ENCODE assay signal across 8 cellular contexts in the genomic region with DNA sequence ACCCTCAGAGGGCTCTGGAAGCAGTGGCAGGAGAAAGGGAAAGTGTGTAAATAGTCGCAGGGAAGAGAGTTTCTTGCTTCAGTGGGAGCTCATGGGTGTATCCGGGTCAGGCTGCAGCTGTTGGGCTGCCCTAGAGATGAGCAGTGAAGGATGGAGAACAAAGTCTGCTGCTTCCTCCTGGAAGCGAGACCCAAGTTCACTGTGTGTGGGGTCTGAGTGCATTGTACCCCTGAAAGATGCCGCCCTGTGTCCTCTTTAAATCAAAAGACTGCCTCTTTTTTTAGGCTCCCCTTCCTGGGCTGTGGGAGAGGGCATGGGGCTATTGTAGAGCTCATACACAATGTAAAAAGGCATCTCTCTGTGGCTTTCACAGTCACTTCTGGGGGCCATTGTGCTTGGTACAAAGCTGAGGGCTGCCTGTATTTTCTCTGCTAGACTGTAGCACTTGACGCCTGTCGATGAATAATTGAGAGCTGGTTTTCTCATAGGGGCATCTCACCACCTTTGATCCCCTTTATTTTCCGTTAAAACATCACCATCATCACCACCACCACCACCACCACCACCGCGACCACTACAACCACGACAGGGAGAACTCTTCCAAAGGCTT. TPM values are rescaled to one million over a fixed set of nuclear protein-coding genes. Genes with fewer than 3 reads are reported as not detected.
DNase-seq lines count a peak whose midpoint lies in the region; ATAC-seq, FAIRE-seq and TF ChIP-seq lines count a peak whose summit lies in the region.

No MANE protein-coding gene starts in this region.

- TF ChIP-seq RAD21 in GM12878 (IDR thresholded peaks at IDR 0.05; ENCODE audit: insufficient read depth, low read depth, low read length) = no peak

- H2AFZ ChIP-seq in GM12878 (ENCODE audit: control insufficient read depth, low read depth, low read length) = peak overlapping the region; percentile 67

- DNase-seq in left ventricle myocardium superior = no peak
- DNase-seq in left ventricle myocardium inferior = no peak
- DNase-seq in GM12878 (ENCODE audit: low read depth, low spot score) = no peak
- DNase-seq in NCI-H1930 (lab: John Stamatoyannopoulos, UW) = no peak
- no peak for DNase-seq in stimulated activated CD4-positive, alpha-beta T cell treated with anti-CD3 and anti-CD28 coated beads, Interleukin-2, amount 100 ng/mL, for 48 hours
- DNase-seq in HPDE6-E6E7 (ENCODE audit: extremely low spot score) = no peak
- no peak for DNase-seq in putamen (ENCODE audit: low spot score)

- H3K36me3 ChIP-seq in left ventricle myocardium inferior (no peaks in the 10 kb centered on the region), GM12878 (ENCODE audit: control insufficient read depth in 2 of 2, insufficient read depth in 2 of 2, low read length in 1 of 2) (no peaks in the 10 kb centered on the region; a peak in 1 of 4 replicates)

- peak overlapping the region; percentile 81 for H3K4me2 ChIP-seq in GM12878 (ENCODE audit: control insufficient read depth, insufficient read depth)

- in situ Hi-C loops in GM12878 (cut with MboI) = no loop called here

- RAD21 ChIA-PET in GM12878 (lab: Charles Lee; ENCODE audit: unreplicated experiment) = interaction anchor here (0.6 to 4.3 kb wide), 20 partner anchors 9 to 196 kb away, joined by 3 to 71 read pairs (median 4); a partner anchor contains a TSS

- no TSS peak for BruUV-seq in GM12878 (replicated peaks; lab: Mats Ljungman, UMichigan)

- ATAC-seq in left ventricle myocardium superior (peak; percentile 39), HG03103 (IDR thresholded peaks at IDR 0.05; ENCODE audit: low read depth, unreplicated experiment) (peak; percentile 72), GM12878 (peak; percentile 76)

- no peaks in the 10 kb centered on the region for H3K27me3 ChIP-seq in left ventricle myocardium inferior (ENCODE audit: low read depth)
- no peaks in the 10 kb centered on the region for H3K27me3 ChIP-seq in GM12878 (replicated peaks in 1 of 2; ENCODE audit: control insufficient read depth in 2 of 2, insufficient read depth in 2 of 2, low read length in 1 of 2)

- no peak for FAIRE-seq in GM12878 (lab: Jason Lieb, UNC)

- peak; percentile 54; the same call in 1 of the 2 replicates for TF ChIP-seq POLR2A in GM12878 (IDR thresholded peaks at IDR 0.05; ENCODE audit: low read depth, low read length)

- TF ChIP-seq EP300 in GM12878 (IDR thresholded peaks at IDR 0.05; ENCODE audit: borderline replicate concordance in 1 of 2, control insufficient read depth in 1 of 2, low read depth in 2 of 2, low read length in 2 of 2) = no peak

- H4K20me1 ChIP-seq in GM12878 (ENCODE audit: control insufficient read depth, insufficient read depth) = no peaks in the 10 kb centered on the region

- 18% methylated on average over 10 of the region's 10 CpGs for WGBS in GM12878 (ENCODE audit: insufficient coverage, insufficient replicate concordance, low lambda C conversion rate, missing lambda C conversion rate)

- H3K4me1 ChIP-seq in left ventricle myocardium inferior = peaks cover 8% of the 10 kb centered on the region
- peaks cover 45% of the 10 kb centered on the region for H3K4me1 ChIP-seq in GM12878 (ENCODE audit: control insufficient read depth, insufficient read depth, low read length)

- H3K79me2 ChIP-seq in GM12878 (ENCODE audit: control insufficient read depth, insufficient read depth, low read length) = peaks cover 92% of the 10 kb centered on the region

- no peaks in the 10 kb centered on the region for H3K9me3 ChIP-seq in left ventricle myocardium inferior (replicated peaks)
- H3K9me3 ChIP-seq in GM12878 (replicated peaks; ENCODE audit: control insufficient read depth, insufficient read depth, low read length) = peaks cover 13% of the 10 kb centered on the region; the same call in 2 of the 3 replicates

- no peak overlapping the region for H3K27ac ChIP-seq in left ventricle myocardium inferior (replicated peaks)
- H3K27ac ChIP-seq in GM12878 (ENCODE audit: control insufficient read depth, insufficient read depth) = peak overlapping the region; percentile 66

- no peak for TF ChIP-seq CTCF in left ventricle myocardium inferior (IDR thresholded peaks at IDR 0.05; ENCODE audit: borderline replicate concordance)
- TF ChIP-seq CTCF in GM12878 (IDR thresholded peaks at IDR 0.05 in 2 of 3, conservative IDR thresholded peaks at IDR 0.05 in 1 of 3; ENCODE audit: control insufficient read depth in 2 of 3, extremely low read depth in 1 of 3, insufficient read depth in 1 of 3, low read depth in 3 of 3, low read length in 3 of 3) = no peak

- intact Hi-C loops in left ventricle myocardium superior (cut with micrococcal nuclease) = no loop called here
- intact Hi-C loops in left ventricle myocardium inferior (cut with micrococcal nuclease) = no loop called here
- intact Hi-C loops in GM12878 (cut with micrococcal nuclease; ENCODE audit: unreplicated experiment) = no loop called here

- POLR2A ChIA-PET in GM12878 (lab: Charles Lee) = interaction anchor here (0.6 to 4.5 kb wide), 13 partner anchors 9 to 152 kb away, joined by 3 to 64 read pairs (median 6); a partner anchor contains a TSS

- CTCF ChIA-PET in GM12878 (lab: Yijun Ruan, JAX) = interaction anchor here (0.7 to 2.3 kb wide), 16 partner anchors 11 to 107 kb away, joined by 3 to 12 read pairs (median 4); no protein-coding TSS in a partner anchor

- SMC1A ChIA-PET in GM12878 (lab: Charles Lee; ENCODE audit: uncharacterized antibody, unreplicated experiment) = interaction anchor here (0.8 to 5.2 kb wide), 26 partner anchors 8 to 226 kb away, joined by 3 to 73 read pairs (median 6); a partner anchor contains a TSS

- H3K9ac ChIP-seq in GM12878 (ENCODE audit: control insufficient read depth, insufficient read depth, low read length) = peak overlapping the region; percentile 21

- H3K4me3 ChIP-seq in left ventricle myocardium inferior = no peak overlapping the region
- H3K4me3 ChIP-seq in GM12878 = peak overlapping the region; percentile 48

TF ChIP-seq in GM12878, 131 proteins besides CTCF, POLR2A, EP300 and RAD21 (continues in another document):
- TF ChIP-seq MTA2 (IDR thresholded peaks at IDR 0.05; ENCODE audit: low read depth) = no peak
- no peak for TF ChIP-seq YBX1 (IDR thresholded peaks at IDR 0.05)
- TF ChIP-seq FOS (IDR thresholded peaks at IDR 0.05; ENCODE audit: borderline replicate concordance, extremely low read depth, insufficient read length) = no peak
- no peak for TF ChIP-seq ZNF217 (IDR thresholded peaks at IDR 0.05)
- TF ChIP-seq SP1 (IDR thresholded peaks at IDR 0.05; ENCODE audit: low read depth, low read length) = no peak
- no peak for TF ChIP-seq BRCA1 (IDR thresholded peaks at IDR 0.05; ENCODE audit: low read depth, low read length)
- no peak for TF ChIP-seq SREBF1 (IDR thresholded peaks at IDR 0.05; ENCODE audit: low read length)
- no peak for TF ChIP-seq STAT1 (conservative IDR thresholded peaks at IDR 0.05)
- TF ChIP-seq, protein P1, sequence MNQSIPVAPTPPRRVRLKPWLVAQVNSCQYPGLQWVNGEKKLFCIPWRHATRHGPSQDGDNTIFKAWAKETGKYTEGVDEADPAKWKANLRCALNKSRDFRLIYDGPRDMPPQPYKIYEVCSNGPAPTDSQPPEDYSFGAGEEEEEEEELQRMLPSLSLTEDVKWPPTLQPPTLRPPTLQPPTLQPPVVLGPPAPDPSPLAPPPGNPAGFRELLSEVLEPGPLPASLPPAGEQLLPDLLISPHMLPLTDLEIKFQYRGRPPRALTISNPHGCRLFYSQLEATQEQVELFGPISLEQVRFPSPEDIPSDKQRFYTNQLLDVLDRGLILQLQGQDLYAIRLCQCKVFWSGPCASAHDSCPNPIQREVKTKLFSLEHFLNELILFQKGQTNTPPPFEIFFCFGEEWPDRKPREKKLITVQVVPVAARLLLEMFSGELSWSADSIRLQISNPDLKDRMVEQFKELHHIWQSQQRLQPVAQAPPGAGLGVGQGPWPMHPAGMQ (IDR thresholded peaks at IDR 0.05; ENCODE audit: borderline replicate concordance) = no peak; the same call in 1 of the 2 replicates
- TF ChIP-seq TARDBP (IDR thresholded peaks at IDR 0.05; ENCODE audit: borderline replicate concordance) = no peak
- TF ChIP-seq, protein P2, sequence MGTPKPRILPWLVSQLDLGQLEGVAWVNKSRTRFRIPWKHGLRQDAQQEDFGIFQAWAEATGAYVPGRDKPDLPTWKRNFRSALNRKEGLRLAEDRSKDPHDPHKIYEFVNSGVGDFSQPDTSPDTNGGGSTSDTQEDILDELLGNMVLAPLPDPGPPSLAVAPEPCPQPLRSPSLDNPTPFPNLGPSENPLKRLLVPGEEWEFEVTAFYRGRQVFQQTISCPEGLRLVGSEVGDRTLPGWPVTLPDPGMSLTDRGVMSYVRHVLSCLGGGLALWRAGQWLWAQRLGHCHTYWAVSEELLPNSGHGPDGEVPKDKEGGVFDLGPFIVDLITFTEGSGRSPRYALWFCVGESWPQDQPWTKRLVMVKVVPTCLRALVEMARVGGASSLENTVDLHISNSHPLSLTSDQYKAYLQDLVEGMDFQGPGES (IDR thresholded peaks at IDR 0.05) = no peak
- no peak for TF ChIP-seq BHLHE40 (IDR thresholded peaks at IDR 0.05; ENCODE audit: borderline replicate concordance in 1 of 2, low read depth in 2 of 2, low read length in 1 of 2)
- TF ChIP-seq LARP7 (IDR thresholded peaks at IDR 0.05) = no peak
- 0 out of 2 replicates have a peak, but pooled peaks have one; percentile 14 for TF ChIP-seq NR2C1 (IDR thresholded peaks at IDR 0.05)

RNA-seq across cellular contexts. Expression of a gene that starts 16.7 kb away (rescaled TPM):
- total RNA-seq in left ventricle myocardium superior (3.4 TPM), left ventricle myocardium inferior (6.0 TPM), GM12878 (2014; rRNA removed) (19.9 and 23.8 TPM in 2 replicates), GM12878 (2014; rRNA removed; fragmentation: Illumina TruSeq; extraction: Trizol) (12.3 and 13.0 TPM in 2 replicates), GM12878 (2021) (34.8 and 38.1 TPM in 2 replicates)
- 76.7 and 93.6 TPM in 2 replicates for total RNA-seq in GM12878 (2013; cell fraction: nucleolus; rRNA removed)
- polyA plus RNA-seq in GM12878 (2011; ENCODE audit: low read depth) = 6.0 TPM
- polyA plus RNA-seq in GM12878 (2011; rRNA removed) (20.0 and 25.7 TPM in 2 replicates), GM12878 (2014; fragmentation: Illumina TruSeq; extraction: Trizol) (12.5 and 13.4 TPM in 2 replicates), GM12878 (2014; fragmentation: Nextera tagmentation; extraction: Ambion mirVana) (1 to 10 TPM; 1.9 to 2.5 TPM), GM12878 (2014; rRNA removed) (11.3 and 23.1 TPM in 2 replicates), GM12878 (2016; fragmentation: Nextera tagmentation; extraction: Ambion mirVana) (10 to 100 TPM; 20.9 to 24.6 TPM)
- 46.8 and 64.2 TPM in 2 replicates for polyA plus RNA-seq in GM12878 (2011; cell fraction: cytosol; rRNA removed)
- polyA plus RNA-seq in GM12878 (2011; cell fraction: nucleus; rRNA removed) = 21.6 and 29.7 TPM in 2 replicates
- 11.8 and 12.6 TPM in 2 replicates for polyA plus RNA-seq in GM12878 (2012)
- 36.6 and 44.7 TPM in 2 replicates for polyA minus RNA-seq in GM12878 (2011; rRNA and poly(A)+ RNA removed)
- polyA minus RNA-seq in GM12878 (2011; cell fraction: cytosol; rRNA and poly(A)+ RNA removed) = 11.2 and 11.3 TPM in 2 replicates
- 25.5 and 48.1 TPM in 2 replicates for polyA minus RNA-seq in GM12878 (2011; cell fraction: nucleus; rRNA and poly(A)+ RNA removed)
